ENCODE assay signal across 9 cellular contexts in genomic region chr5:10595305-10595677, GRCh38. TPM values are rescaled to one million over a fixed set of nuclear protein-coding genes. Genes with fewer than 3 reads are reported as not detected.
DNase-seq lines count a peak whose midpoint lies in the region; ATAC-seq, FAIRE-seq and TF ChIP-seq lines count a peak whose summit lies in the region.
"Had no signal": no experiment of that assay in that cellular context is flagged by ENCODE, and none has a peak within 500 bp of the region (broad histone marks: within the 10 kb centered on the region; RNA-seq: fewer than 3 reads in every experiment).

No MANE protein-coding gene starts in this region.

- DNase-seq in Right ventricle myocardium inferior (ENCODE audit: missing footprints): no peak
- no peak for DNase-seq in cardiac septum (ENCODE audit: low spot score)
- no peak for DNase-seq in K562 (ENCODE audit: extremely low read depth in 1 of 4, low spot score in 3 of 4)
- peak; percentile 50 for DNase-seq in mesenchymal stem cell
- DNase-seq in aorta: no peak

- TF ChIP-seq EP300 in K562 (IDR thresholded peaks at IDR 0.05; ENCODE audit: low read length): no peak

- peak overlapping the region; percentile 79 for H4K8ac ChIP-seq in mesenchymal stem cell (ENCODE audit: low read length)

- H3K4me3 ChIP-seq in K562 (peak overlapping the region; percentile 1; the same call in 1 of the 2 replicates), mesenchymal stem cell (ENCODE audit: insufficient read depth in 1 of 2, low read depth in 1 of 2, low read length in 2 of 2) (peak overlapping the region in 1 of 2 experiments; percentile 42), aorta (ENCODE audit: low read length in 2 of 2) (no peak overlapping the region)

- CTCF ChIA-PET in K562 (lab: Yijun Ruan, JAX; ENCODE audit: low intra/inter-chr PET ratio): no interaction called here

- intact Hi-C loops in Right ventricle myocardium inferior (cut with DNase I): loop anchor here (5.0 kb wide), 1 partner anchor 33 kb away; the partner anchor contains the start of gene ANKRD33B
- intact Hi-C loops in cardiac septum (cut with DNase I): no loop called here
- intact Hi-C loops in K562 (cut with micrococcal nuclease): no loop called here
- intact Hi-C loops in aorta (cut with DNase I): no loop called here

- WGBS in K562 (ENCODE audit: insufficient coverage, low coverage, missing lambda C conversion rate): 88% methylated on average over 6 of the region's 6 CpGs
- over 99% methylated on average over 6 of the region's 6 CpGs for WGBS in mesenchymal stem cell
- WGBS in aorta, 2 donors: 94 to 97% methylated on average over 6 of the region's 6 CpGs

- POLR2A ChIA-PET in K562 (lab: Yijun Ruan, JAX): no interaction called here

- TF ChIP-seq RAD21 in K562 (CRISPR knock-in tag; conservative IDR thresholded peaks at IDR 0.05 in 1 of 2, IDR thresholded peaks at IDR 0.05 in 1 of 2): no peak

- peak overlapping the region; percentile 34 to 59 for H3K18ac ChIP-seq in mesenchymal stem cell (ENCODE audit: low read depth in 1 of 2, low read length in 2 of 2)

- peak overlapping the region in 1 of 2 experiments; percentile 75 for H3K4ac ChIP-seq in mesenchymal stem cell (ENCODE audit: low read depth in 1 of 2, low read length in 2 of 2)

- no peak for TF ChIP-seq POLR2A in K562 (conservative IDR thresholded peaks at IDR 0.05)

- peak overlapping the region; percentile 19 for H4K91ac ChIP-seq in mesenchymal stem cell (ENCODE audit: low read length)

- H3K36me3 ChIP-seq in K562 (ENCODE audit: control insufficient read depth, insufficient read depth, low read length) (no peaks in the 10 kb centered on the region), mesenchymal stem cell (ENCODE audit: control insufficient read depth in 1 of 2, insufficient read depth in 2 of 2, low read depth in 1 of 2, low read length in 2 of 2) (no peaks in the 10 kb centered on the region), aorta (ENCODE audit: control insufficient read depth in 1 of 2, insufficient read depth in 2 of 2, low read length in 1 of 2) (no peaks in the 10 kb centered on the region)

- no peak overlapping the region for H3K14ac ChIP-seq in mesenchymal stem cell (ENCODE audit: low read length in 2 of 2)

- H3K9ac ChIP-seq in K562 (ENCODE audit: insufficient read depth in 1 of 2, low read depth in 2 of 2, low read length in 2 of 2) (peak overlapping the region; percentile 41 to 44; a peak in 3 of 4 replicates), mesenchymal stem cell (ENCODE audit: low read length) (peak overlapping the region; percentile 74)

- H3K27me3 ChIP-seq in K562 (ENCODE audit: control insufficient read depth in 2 of 2, insufficient read depth in 2 of 2, low read length in 2 of 2) (no peaks in the 10 kb centered on the region), mesenchymal stem cell (ENCODE audit: control insufficient read depth in 1 of 2, insufficient read depth in 1 of 2, low read length in 2 of 2) (no peaks in the 10 kb centered on the region), aorta (ENCODE audit: control insufficient read depth in 1 of 2, insufficient read depth in 2 of 2, low read length in 1 of 2) (no peaks in the 10 kb centered on the region)

- no peaks in the 10 kb centered on the region for H4K20me1 ChIP-seq in K562 (replicated peaks; ENCODE audit: control insufficient read depth, insufficient read depth, low read length)

- H3K4me2 ChIP-seq in K562 (ENCODE audit: insufficient read depth, low read length) (peak overlapping the region; percentile 77), mesenchymal stem cell (ENCODE audit: low read length, poor library complexity, severe bottlenecking) (no peak overlapping the region)

- H2AK5ac ChIP-seq in mesenchymal stem cell (ENCODE audit: low read length, severe bottlenecking): peak overlapping the region; percentile 69

- ATAC-seq in Right ventricle myocardium inferior (peak; percentile 24), K562 (peak; percentile 10), aorta (ENCODE audit: low FRiP score) (peak; percentile 6), HG03342 (IDR thresholded peaks at IDR 0.05; ENCODE audit: unreplicated experiment) (no peak), HG03521 (IDR thresholded peaks at IDR 0.05; ENCODE audit: unreplicated experiment) (no peak), HG02840 (IDR thresholded peaks at IDR 0.05; ENCODE audit: low FRiP score, unreplicated experiment) (no peak)

- in situ Hi-C loops in K562 (cut with MboI): no loop called here

- no peak overlapping the region for H3K23ac ChIP-seq in mesenchymal stem cell (ENCODE audit: low read length in 2 of 2)

- peak overlapping the region; percentile 12 to 87 for H2BK12ac ChIP-seq in mesenchymal stem cell (ENCODE audit: low read length in 2 of 2)

- peak overlapping the region; percentile 70 for H2BK15ac ChIP-seq in mesenchymal stem cell (ENCODE audit: low read depth, poor library complexity, severe bottlenecking)

- peaks cover 25 to 35% of the 10 kb centered on the region in 2 experiments for H3K4me1 ChIP-seq in K562 (replicated peaks in 1 of 2; ENCODE audit: control insufficient read depth in 2 of 2, insufficient read depth in 2 of 2, low read length in 2 of 2)
- peaks cover 17% of the 10 kb centered on the region for H3K4me1 ChIP-seq in mesenchymal stem cell (ENCODE audit: control insufficient read depth, insufficient read depth, low read depth, low read length)
- H3K4me1 ChIP-seq in aorta (ENCODE audit: control insufficient read depth in 1 of 2, insufficient read depth in 2 of 2, low read length in 2 of 2): no peaks in the 10 kb centered on the region

- H3K27ac ChIP-seq in K562 (ENCODE audit: extremely low read depth, low read depth, low read length) (peak overlapping the region; percentile 50; the same call in 2 of the 3 replicates), mesenchymal stem cell (ENCODE audit: low read length, poor library complexity, severe bottlenecking) (peak overlapping the region; percentile 78), aorta (ENCODE audit: low read depth in 1 of 2, low read length in 2 of 2) (peak overlapping the region in 1 of 2 donors; percentile 46)
- H3K27ac ChIP-seq: VCaP had no signal

- peaks cover under 1% of the 10 kb centered on the region for H3K9me1 ChIP-seq in K562 (ENCODE audit: control insufficient read depth, insufficient read depth, low read length)

- no TSS peak for BruUV-seq in K562 (replicated peaks; lab: Mats Ljungman, UMichigan)

- H3K9me3 ChIP-seq in K562 (replicated peaks; ENCODE audit: control insufficient read depth, insufficient read depth, low read depth, low read length) (no peaks in the 10 kb centered on the region), mesenchymal stem cell (ENCODE audit: control insufficient read depth, low read length) (no peaks in the 10 kb centered on the region), aorta (ENCODE audit: control insufficient read depth, low read length) (no peaks in the 10 kb centered on the region)

- FAIRE-seq in K562 (lab: Jason Lieb, UNC): no peak

- H3K79me1 ChIP-seq in mesenchymal stem cell (replicated peaks; ENCODE audit: low read length, poor library complexity, severe bottlenecking): peaks cover 19% of the 10 kb centered on the region

- peak overlapping the region; percentile 84 for H2AFZ ChIP-seq in K562 (ENCODE audit: low read depth, low read length)
- H2AFZ ChIP-seq in mesenchymal stem cell (ENCODE audit: low read depth, low read length): peak overlapping the region; percentile 66

- H2BK120ac ChIP-seq in mesenchymal stem cell (ENCODE audit: low read depth, low read length): no peak overlapping the region

- no peaks in the 10 kb centered on the region for H3K79me2 ChIP-seq in K562 (ENCODE audit: control insufficient read depth, insufficient read depth, low read length)

- no peak overlapping the region for H2BK5ac ChIP-seq in mesenchymal stem cell (ENCODE audit: low read depth, low read length, poor library complexity, severe bottlenecking)

- no peak for TF ChIP-seq CTCF in K562 (IDR thresholded peaks at IDR 0.05 in 2 of 3, conservative IDR thresholded peaks at IDR 0.05 in 1 of 3; ENCODE audit: insufficient read depth in 2 of 3, low read depth in 1 of 3, low read length in 3 of 3)

TF ChIP-seq in K562, 482 proteins besides CTCF, POLR2A, EP300 and RAD21 (continues in another document):
- no peak for TF ChIP-seq DEAF1 (CRISPR knock-in tag; IDR thresholded peaks at IDR 0.05)
- no peak for TF ChIP-seq HDAC2 (IDR thresholded peaks at IDR 0.05)
- TF ChIP-seq HCFC1 (IDR thresholded peaks at IDR 0.05; ENCODE audit: low read depth, low read length): no peak

RNA-seq across cellular contexts. Expression of gene ANKRD33B, which starts 31.4 kb away (rescaled TPM):
- total RNA-seq in Right ventricle myocardium inferior (4.1 TPM), cardiac septum (15.2 TPM), K562 (2014; rRNA removed) (0.45 and 0.53 TPM in 2 replicates), K562 (2014; rRNA removed; fragmentation: Illumina TruSeq; extraction: Trizol) (0.38 and 0.40 TPM in 2 replicates), K562 (2015; rRNA removed; fragmentation: Illumina TruSeq; extraction: Trizol) (1.5 TPM in 2 replicates), K562 (2021) (1.3 and 1.7 TPM in 2 replicates), aorta (1 to 10 TPM; 3.3 to 4.9 TPM)
- 1.3 and 1.7 TPM in 2 replicates for total RNA-seq in K562 (2011; cell fraction: chromatin; rRNA removed; ENCODE audit: low replicate concordance)
- 1.5 and 1.6 TPM in 2 replicates for total RNA-seq in K562 (2011; cell fraction: nucleolus; rRNA removed)
- 1.5 and 1.7 TPM in 2 replicates for total RNA-seq in K562 (2011; cell fraction: nucleoplasm; rRNA removed)
- polyA plus RNA-seq in K562 (2011; rRNA removed) (0.08 and 0.17 TPM in 2 replicates), K562 (2014; fragmentation: Illumina TruSeq; extraction: Trizol) (0.43 and 0.54 TPM in 2 replicates), K562 (2014; fragmentation: Nextera tagmentation; extraction: Ambion mirVana) (under 1 TPM; 0.10 to 0.17 TPM), K562 (2014; rRNA removed) (0.16 and 0.33 TPM in 2 replicates), aorta (1 to 10 TPM in 1 of 2 donors, under 1 TPM in 1; 0.75 to 3.2 TPM)
- 0.15 and 0.21 TPM in 2 replicates for polyA plus RNA-seq in K562 (2011; cell fraction: cytosol; rRNA removed)
- polyA plus RNA-seq in K562 (2011; cell fraction: nucleus; rRNA removed): 0.24 and 0.44 TPM in 2 replicates
- polyA plus RNA-seq in K562 (2012): 1.5 and 3.9 TPM in 2 replicates
- polyA minus RNA-seq in K562 (2011; rRNA and poly(A)+ RNA removed): 0.36 and 0.67 TPM in 2 replicates
- polyA minus RNA-seq in K562 (2011; cell fraction: cytosol; rRNA and poly(A)+ RNA removed): 0.36 and 1.2 TPM in 2 replicates
- polyA minus RNA-seq in K562 (2011; cell fraction: nucleus; rRNA and poly(A)+ RNA removed): 0.78 and 0.81 TPM in 2 replicates
- 0.64 TPM for polyA plus RNA-seq in mesenchymal stem cell (2013, experiment 1 of 2)
- polyA plus RNA-seq in mesenchymal stem cell (2013, experiment 2 of 2): 0.71 TPM

Comparison
In these comparisons a context has a peak if more than half of its experiments do, and no peak if none do; other contexts are left out.
1. ATAC-seq: peak in Right ventricle myocardium inferior (single experiment), K562 (single experiment) and aorta (single experiment); none in HG03342 (single experiment), HG03521 (single experiment) and HG02840 (single experiment).